In the genomic region with DNA sequence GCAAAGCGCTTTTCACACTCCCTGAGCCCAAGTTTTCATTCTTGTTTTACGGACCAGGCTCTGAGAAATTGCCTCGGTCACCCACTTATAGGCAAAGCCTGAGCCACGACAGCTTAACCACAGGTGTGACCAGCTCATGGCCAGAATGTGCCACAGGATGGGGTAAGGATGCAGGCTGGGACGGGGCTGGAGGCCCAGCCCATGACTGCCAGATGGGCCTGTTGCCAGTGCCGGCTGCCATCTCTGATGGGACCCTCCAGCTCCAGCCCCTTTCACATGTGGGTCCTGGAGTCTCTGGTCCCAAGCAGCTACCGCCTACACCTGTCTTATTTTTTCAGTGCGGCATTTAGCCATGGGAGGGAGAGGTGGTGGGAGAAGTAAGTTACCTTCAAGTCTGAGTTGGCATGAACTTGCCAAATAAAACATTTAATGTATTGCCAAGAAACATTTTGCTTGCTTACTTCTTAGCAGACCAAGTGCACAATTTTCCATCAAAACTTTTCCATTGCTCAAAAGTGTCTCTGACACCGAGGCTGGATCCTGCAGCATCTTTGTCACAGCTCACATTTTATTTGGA, we compare ENCODE assay signal across 17 cellular contexts.
DNase-seq lines count a peak whose midpoint lies in the region; ATAC-seq and TF ChIP-seq lines count a peak whose summit lies in the region.
"Had no signal": no experiment of that assay in that cellular context is flagged by ENCODE, and none has a peak within 500 bp of the region (broad histone marks: within the 10 kb centered on the region; RNA-seq: fewer than 3 reads in every experiment).

No MANE protein-coding gene starts in this region.

- no peaks in the 10 kb centered on the region for H3K27me3 ChIP-seq in BLaER1 treated with 17β-estradiol and CSF1 and Interleukin-3, amounts not matched to agents 10 nM and 100 nM
- no peaks in the 10 kb centered on the region for H3K27me3 ChIP-seq in esophagus muscularis mucosa
- H3K27me3 ChIP-seq in lower lobe of right lung (ENCODE audit: low read depth): no peaks in the 10 kb centered on the region
- no peaks in the 10 kb centered on the region for H3K27me3 ChIP-seq in thoracic aorta (replicated peaks; ENCODE audit: insufficient read depth)
- H3K27me3 ChIP-seq: BE2C had no signal

- H3K36me3 ChIP-seq in BLaER1 treated with 17β-estradiol and CSF1 and Interleukin-3, amounts not matched to agents 10 nM and 100 nM: peaks cover 0 to 12% (median 0%) of the 10 kb centered on the region in 11 experiments; a peak in 2 of 22 replicates
- H3K36me3 ChIP-seq in esophagus muscularis mucosa: peaks cover 0 to 7% (median 0%) of the 10 kb centered on the region in 4 donors
- H3K36me3 ChIP-seq in lower lobe of right lung: no peaks in the 10 kb centered on the region
- no peaks in the 10 kb centered on the region for H3K36me3 ChIP-seq in thoracic aorta
- H3K36me3 ChIP-seq: BE2C had no signal

- H3K4me1 ChIP-seq in BLaER1 treated with 17β-estradiol and CSF1 and Interleukin-3, amounts not matched to agents 10 nM and 100 nM: peaks cover 10 to 50% (median 47%) of the 10 kb centered on the region in 10 experiments; a peak in 19 of 20 replicates
- H3K4me1 ChIP-seq in esophagus muscularis mucosa (peaks cover 49 to 60% (median 56%) of the 10 kb centered on the region in 4 donors), lower lobe of right lung (peaks cover 28% of the 10 kb centered on the region), thoracic aorta (ENCODE audit: control insufficient read depth in 1 of 2, low read depth in 2 of 2) (peaks cover 34 to 67% of the 10 kb centered on the region in 2 donors)

- TF ChIP-seq CTCF in esophagus muscularis mucosa (IDR thresholded peaks at IDR 0.05): no peak
- TF ChIP-seq CTCF in lower lobe of right lung (IDR thresholded peaks at IDR 0.05): no peak
- TF ChIP-seq CTCF in thoracic aorta (IDR thresholded peaks at IDR 0.05): no peak
- TF ChIP-seq CTCF in GM20000 (IDR thresholded peaks at IDR 0.05; ENCODE audit: extremely low read depth, missing control alignments): no peak

- TF ChIP-seq POLR2A in esophagus muscularis mucosa (IDR thresholded peaks at IDR 0.05; ENCODE audit: low read depth): no peak

- no peaks in the 10 kb centered on the region for H4K20me1 ChIP-seq in BLaER1 treated with 17β-estradiol and CSF1 and Interleukin-3, amounts not matched to agents 10 nM and 100 nM

- no peak overlapping the region for H3K9ac ChIP-seq in BLaER1 treated with 17β-estradiol and CSF1 and Interleukin-3, amounts not matched to agents 10 nM and 100 nM

- no peak for TF ChIP-seq EP300 in esophagus muscularis mucosa (IDR thresholded peaks at IDR 0.05)

- H3K4me2 ChIP-seq in BLaER1 treated with 17β-estradiol and CSF1 and Interleukin-3, amounts not matched to agents 10 nM and 100 nM: peak overlapping the region in 6 of 11 experiments; percentile 36 to 86 (median 63); a peak in 7 of 22 replicates

- ATAC-seq in lower lobe of right lung (no peak), thoracic aorta (ENCODE audit: insufficient number of reproducible peaks, low FRiP score, low read depth) (no peak), GM19035 (IDR thresholded peaks at IDR 0.05; ENCODE audit: unreplicated experiment) (no peak), GM21360 (IDR thresholded peaks at IDR 0.05; ENCODE audit: unreplicated experiment) (no peak)

- peaks cover 26 to 44% (median 32%) of the 10 kb centered on the region in 11 experiments for H3K9me3 ChIP-seq in BLaER1 treated with 17β-estradiol and CSF1 and Interleukin-3, amounts not matched to agents 10 nM and 100 nM (replicated peaks in 1 of 11)
- peaks cover 0 to 8% (median 0%) of the 10 kb centered on the region in 4 donors for H3K9me3 ChIP-seq in esophagus muscularis mucosa
- H3K9me3 ChIP-seq in lower lobe of right lung: peaks cover 13% of the 10 kb centered on the region
- no peaks in the 10 kb centered on the region for H3K9me3 ChIP-seq in thoracic aorta
- H3K9me3 ChIP-seq: BE2C had no signal

- WGBS in esophagus muscularis mucosa: 85% methylated on average over 9 of the region's 9 CpGs

- no peak for DNase-seq in esophagus muscularis mucosa (ENCODE audit: extremely low spot score)
- no peak for DNase-seq in lower lobe of right lung
- no peak for DNase-seq in thoracic aorta (ENCODE audit: low spot score)
- DNase-seq in GM20000 (ENCODE audit: low spot score): no peak
- DNase-seq in MV-4-11 (lab: John Stamatoyannopoulos, UW): no peak
- DNase-seq: ACHN; BE2C; CD8-positive, alpha-beta memory T cell; H9; Kasumi-1; NCI-H187 treated with DMSO at 0.1 percent for 48 hours; NCI-H2171 treated with DMSO at 0.1 percent for 48 hours; NCI-H774; SIG-M5 had no signal

- H3K27ac ChIP-seq in BLaER1 treated with 17β-estradiol and CSF1 and Interleukin-3, amounts not matched to agents 10 nM and 100 nM: no peak overlapping the region
- H3K27ac ChIP-seq in esophagus muscularis mucosa (replicated peaks in 1 of 4): peak overlapping the region; percentile 38 to 68 (median 57)
- peak overlapping the region; percentile 62 for H3K27ac ChIP-seq in lower lobe of right lung
- H3K27ac ChIP-seq in thoracic aorta: peak overlapping the region; percentile 26 to 36

- intact Hi-C loops in esophagus muscularis mucosa (cut with DNase I): no loop called here
- intact Hi-C loops in lower lobe of right lung (cut with DNase I): loop anchor here (10.0 kb wide), 1 partner anchor 55 kb away; no protein-coding TSS in a partner anchor

- H3K4me3 ChIP-seq in BLaER1 treated with 17β-estradiol and CSF1 and Interleukin-3, amounts not matched to agents 10 nM and 100 nM: no peak overlapping the region
- no peak overlapping the region for H3K4me3 ChIP-seq in esophagus muscularis mucosa
- H3K4me3 ChIP-seq in lower lobe of right lung: no peak overlapping the region
- no peak overlapping the region for H3K4me3 ChIP-seq in thoracic aorta

Comparison
In these comparisons a context has a peak if more than half of its experiments do, and no peak if none do; other contexts are left out.
1. H3K27ac ChIP-seq: peak in esophagus muscularis mucosa (4 of 4), lower lobe of right lung (single experiment) and thoracic aorta (2 of 2); none in BLaER1 treated with 17β-estradiol and CSF1 and Interleukin-3, amounts not matched to agents 10 nM and 100 nM (0 of 11).